In genomic region chr2:119063146-119063545, GRCh38 we compare ENCODE assay signal across 23 cellular contexts.
"Had no signal": no experiment of that assay in that cellular context is flagged by ENCODE, and none has a peak within 500 bp of the region (broad histone marks: within the 10 kb centered on the region; RNA-seq: fewer than 3 reads in every experiment).

No MANE protein-coding gene starts in this region.

- H3K27me3 ChIP-seq: gastrocnemius medialis, pancreas, right lobe of liver, transverse colon, vagina had no signal

- H3K36me3 ChIP-seq: gastrocnemius medialis, neutrophil, pancreas, right lobe of liver, suprapubic skin, transverse colon, vagina had no signal

- ATAC-seq: esophagus mucosa; gastrocnemius medialis; mucosa of descending colon; natural killer cell treated with Interleukin-12 subunit alpha and Interleukin-12 subunit beta and Interleukin-15 and Interleukin-18, amount 100 ng/mL, for 72 hours; right lobe of liver; stimulated activated naive CD8-positive, alpha-beta T cell treated with anti-CD3 and anti-CD28 coated beads, Interleukin-15, amount 100 ng/mL, for 72 hours had no signal

- H3K9me3 ChIP-seq: gastrocnemius medialis, neutrophil, pancreas, right lobe of liver, suprapubic skin, transverse colon, vagina had no signal

- H3K4me3 ChIP-seq: gastrocnemius medialis, mucosa of descending colon, pancreas, right lobe of liver, smooth muscle cell, suprapubic skin, transverse colon, vagina had no signal

- DNase-seq: effector CD8-positive, alpha-beta T cell; endodermal cell; foreskin fibroblast; gastrocnemius medialis; mesenchymal stem cell; mucosa of descending colon; naive B cell; pancreas; right lobe of liver; stimulated activated CD4-positive, alpha-beta T cell treated with anti-CD3 and anti-CD28 coated beads, Interleukin-12 subunit alpha, Interleukin-12 subunit beta, amount 100 ng/mL, for 4 hours; stimulated activated CD4-positive, alpha-beta T cell treated with anti-CD3 and anti-CD28 coated beads, Interleukin-1b, Interleukin-23, amount 100 ng/mL, for 48 hours; stimulated activated CD4-positive, alpha-beta T cell treated with anti-CD3 and anti-CD28 coated beads, Interleukin-4, amount 100 ng/mL, for 1 hour; stimulated activated CD8-positive, alpha-beta memory T cell treated with anti-CD3 and anti-CD28 coated beads, Interleukin-4, amount 100 ng/mL, for 48 hours; stimulated activated naive CD4-positive, alpha-beta T cell; stimulated activated naive CD8-positive, alpha-beta T cell treated with anti-CD3 and anti-CD28 coated beads, Interleukin-15, amount 100 ng/mL, for 72 hours; transverse colon had no signal

- H3K27ac ChIP-seq: epithelial cell of prostate, gastrocnemius medialis, neutrophil, pancreas, right lobe of liver, suprapubic skin, transverse colon, vagina had no signal

- H3K4me1 ChIP-seq: gastrocnemius medialis, pancreas, right lobe of liver, suprapubic skin, transverse colon, vagina had no signal
